Comparison of ENCODE assay signal across 8 cellular contexts in genomic region chr6:147497472-147497871, GRCh38. TPM values are rescaled to one million over a fixed set of nuclear protein-coding genes. Genes with fewer than 3 reads are reported as not detected.
"Had no signal": no experiment of that assay in that cellular context is flagged by ENCODE, and none has a peak within 500 bp of the region (broad histone marks: within the 10 kb centered on the region; RNA-seq: fewer than 3 reads in every experiment).

No MANE protein-coding gene starts in this region.

- ATAC-seq: GM12878 had no signal

- FAIRE-seq: GM12878, GM12891, GM12892, GM18507, GM19239 had no signal

- DNase-seq: GDM1, GF-D8 had no signal

- H3K4me3 ChIP-seq: GM12878 had no signal

RNA-seq across cellular contexts. Expression of gene SAMD5, which starts 11.0 kb away (rescaled TPM):
- total RNA-seq: G401 had no signal
